In the genomic region with DNA sequence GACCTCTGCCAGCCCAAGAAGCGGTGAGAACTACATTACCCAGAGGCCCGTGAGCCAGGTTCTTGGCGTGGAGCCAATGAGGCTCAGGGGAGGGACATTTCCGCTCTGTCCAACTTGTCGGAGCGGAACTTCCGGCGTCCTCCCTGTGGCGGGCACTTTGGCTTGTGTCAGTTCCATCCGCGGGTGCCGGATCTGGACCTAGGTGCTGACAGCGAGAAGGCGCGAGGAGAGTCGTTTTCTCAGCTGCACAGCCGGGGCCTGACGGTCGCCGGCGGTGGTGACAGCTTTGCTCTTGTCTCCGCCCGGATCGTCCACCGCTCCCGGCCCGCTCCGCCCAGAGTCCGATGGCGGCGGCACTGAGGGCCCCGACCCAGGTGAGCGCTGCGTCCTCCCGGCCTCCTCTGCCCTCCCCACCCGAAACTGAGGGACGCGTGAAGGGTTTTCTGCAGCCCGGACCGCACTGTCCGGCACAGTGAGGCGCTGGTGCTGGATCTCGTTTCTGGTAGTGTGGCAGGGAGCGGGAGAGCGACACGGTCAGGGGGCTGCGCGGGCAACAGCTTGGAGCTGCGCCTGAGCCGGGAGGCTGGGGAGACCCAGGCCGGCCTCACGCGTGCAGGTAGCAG, we compare ENCODE assay signal across 8 cellular contexts. TPM values are rescaled to one million over a fixed set of nuclear protein-coding genes. Genes with fewer than 3 reads are reported as not detected.
DNase-seq lines count a peak whose midpoint lies in the region; ATAC-seq lines count a peak whose summit lies in the region.

TSS of gene ZNF530 (plus strand) at position 125 of the 623 bp plus-strand sequence. CDS start 4,461 bp downstream, outside the sequence.

- CTCF ChIA-PET in activated CD4-positive, alpha-beta T cell treated with anti-CD3 and anti-CD28 coated beads, Interleukin-2, amount 10 ng/mL, durations not matched to agents 7 days and 5 days (lab: Charles Lee): no interaction called here

- peak; percentile 97 for ATAC-seq in GM19043 (IDR thresholded peaks at IDR 0.05; ENCODE audit: low read depth, unreplicated experiment)
- ATAC-seq in HG03432 (IDR thresholded peaks at IDR 0.05; ENCODE audit: unreplicated experiment): peak; percentile 95
- peak; percentile 99 for ATAC-seq in left lobe of liver

- H3K36me3 Mint-ChIP-seq in activated CD4-positive, alpha-beta T cell treated with anti-CD3 and anti-CD28 coated beads, Interleukin-2, amount 10 ng/mL, durations not matched to agents 7 days and 5 days (ENCODE audit: low read depth): peaks cover 44% of the 10 kb centered on the region

- H3K27me3 Mint-ChIP-seq in activated CD4-positive, alpha-beta T cell treated with anti-CD3 and anti-CD28 coated beads, Interleukin-2, amount 10 ng/mL, durations not matched to agents 7 days and 5 days: no peaks in the 10 kb centered on the region

- POLR2A ChIA-PET in activated CD4-positive, alpha-beta T cell treated with anti-CD3 and anti-CD28 coated beads, Interleukin-2, amount 10 ng/mL, durations not matched to agents 7 days and 5 days (lab: Charles Lee): no interaction called here

- peaks cover 56% of the 10 kb centered on the region for H3K9me3 Mint-ChIP-seq in activated CD4-positive, alpha-beta T cell treated with anti-CD3 and anti-CD28 coated beads, Interleukin-2, amount 10 ng/mL, durations not matched to agents 7 days and 5 days

- H3K4me3 Mint-ChIP-seq in activated CD4-positive, alpha-beta T cell treated with anti-CD3 and anti-CD28 coated beads, Interleukin-2, amount 10 ng/mL, durations not matched to agents 7 days and 5 days: peak within 1 kb of the TSS; percentile 81

- peaks cover 21% of the 10 kb centered on the region for H3K4me1 Mint-ChIP-seq in activated CD4-positive, alpha-beta T cell treated with anti-CD3 and anti-CD28 coated beads, Interleukin-2, amount 10 ng/mL, durations not matched to agents 7 days and 5 days

- DNase-seq in AG20443 (ENCODE audit: low spot score): peak; percentile 96
- DNase-seq in NCI-H510A treated with DMSO at 0.1 percent for 48 hours (lab: John Stamatoyannopoulos, UW): peak; percentile 81
- peak; percentile 91 for DNase-seq in activated CD4-positive, alpha-beta T cell treated with anti-CD3 and anti-CD28 coated beads, Interleukin-2, amount 10 ng/mL, durations not matched to agents 7 days and 5 days
- DNase-seq in dermis blood vessel endothelial cell: peak; percentile 90
- peak; percentile 93 for DNase-seq in left lobe of liver (ENCODE audit: low spot score)
- peak; percentile 91 for DNase-seq in stimulated activated CD4-positive, alpha-beta T cell treated with anti-CD3 and anti-CD28 coated beads, Interleukin-2, amount 100 ng/mL, for 24 hours

- H3K27ac Mint-ChIP-seq in activated CD4-positive, alpha-beta T cell treated with anti-CD3 and anti-CD28 coated beads, Interleukin-2, amount 10 ng/mL, durations not matched to agents 7 days and 5 days: peak within 1 kb of the TSS; percentile 85

RNA-seq across cellular contexts. Expression of gene ZNF530, which starts in this region (rescaled TPM):
- total RNA-seq in activated CD4-positive, alpha-beta T cell treated with anti-CD3 and anti-CD28 coated beads, Interleukin-2, amount 10 ng/mL, durations not matched to agents 7 days and 5 days: 10 to 100 TPM; 10.3 to 12.1 TPM
- total RNA-seq in dermis blood vessel endothelial cell (2.7 and 4.5 TPM in 2 replicates), left lobe of liver (0.50 TPM)

Comparison
In these comparisons a context has a peak if more than half of its experiments do, and no peak if none do; other contexts are left out.
1. Peak in every context shown above with its lines: DNase-seq and ATAC-seq.
2. Peak in DNase-seq and ATAC-seq in left lobe of liver; RNA of the gene not detected or under 1 TPM.